ENCODE assay signal across 8 cellular contexts in genomic region chr9:129496187-129497063, GRCh38.
A peak's percentile ranks its signal among the peaks of the same experiment; 100 is the strongest.
DNase-seq lines count a peak whose midpoint lies in the region; ATAC-seq, FAIRE-seq and TF ChIP-seq lines count a peak whose summit lies in the region.

No MANE protein-coding gene starts in this region.

- TF ChIP-seq CTCF in D721Med (IDR thresholded peaks at IDR 0.05; ENCODE audit: insufficient read depth, missing control alignments) (no peak), omental fat pad (IDR thresholded peaks at IDR 0.05) (no peak)

- intact Hi-C loops in Right ventricle myocardium inferior (cut with DNase I), result loop anchor here (1.0 to 2.0 kb wide), 5 partner anchors 36 to 358 kb away; no protein-coding TSS in a partner anchor

- H3K27ac ChIP-seq in substantia nigra (ENCODE audit: low read depth, low read length, poor library complexity, severe bottlenecking), result peak overlapping the region; percentile 98

- ATAC-seq in Right ventricle myocardium inferior (peak; percentile 87), omental fat pad (ENCODE audit: low FRiP score) (peak; percentile 72), HG03135 (IDR thresholded peaks at IDR 0.05; ENCODE audit: unreplicated experiment) (no peak)

- FAIRE-seq in D721Med (lab: Jason Lieb, UNC), result no peak

- peak; percentile 87 for DNase-seq in D721Med (ENCODE audit: insufficient read length, low spot score)
- DNase-seq in LoVo (ENCODE audit: low spot score), result peak; percentile 67
- peak; percentile 82 for DNase-seq in SKM-1 treated with dmso at 0.1 percent for 144 hours (lab: John Stamatoyannopoulos, UW; ENCODE audit: unreplicated experiment)
- peak; percentile 67 for DNase-seq in activated naive CD8-positive, alpha-beta T cell treated with anti-CD3 and anti-CD28 coated beads, Interleukin-2, amount 50 U/mL, for 16 hours (ENCODE audit: low read depth, low spot score)
- peak; percentile 98 for DNase-seq in Right ventricle myocardium inferior (ENCODE audit: missing footprints)
- DNase-seq in omental fat pad (ENCODE audit: low spot score), result peak; percentile 93
- DNase-seq in substantia nigra (lab: John Stamatoyannopoulos, UW), result peak; percentile 67 to 97 (median 89)
